ENCODE assay signal across 18 cellular contexts in genomic region chr4:158962396-158962795, GRCh38.
DNase-seq lines count a peak whose midpoint lies in the region; ATAC-seq and FAIRE-seq lines count a peak whose summit lies in the region.
"Had no signal": no experiment of that assay in that cellular context is flagged by ENCODE, and none has a peak within 500 bp of the region (broad histone marks: within the 10 kb centered on the region; RNA-seq: fewer than 3 reads in every experiment).

No MANE protein-coding gene starts in this region.

- no peaks in the 10 kb centered on the region for H3K36me3 ChIP-seq in mesendoderm (ENCODE audit: control insufficient read depth, insufficient read depth, low read length)

- DNase-seq in GM19239 (ENCODE audit: insufficient read length, low spot score) (no peak), NCI-H1436 (lab: John Stamatoyannopoulos, UW) (peak; percentile 43), NCI-H69 (lab: John Stamatoyannopoulos, UW) (peak; percentile 5), mesendoderm (peak; percentile 16), left colon (no peak), NCI-H82 treated with DMSO at 0.1 percent for 48 hours (lab: John Stamatoyannopoulos, UW; ENCODE audit: unreplicated experiment) (no peak)
- DNase-seq: ACHN; CD4-positive, alpha-beta T cell; DND-41; GDM1; GM23248; IMR-90; NCI-H2081 treated with DMSO at 0.1 percent for 48 hours; NCI-H524 treated with DMSO at 0.1 percent for 48 hours; PC-3; T-helper 1 cell had no signal

- H3K79me1 ChIP-seq in mesendoderm (ENCODE audit: low read length), result no peaks in the 10 kb centered on the region

- no peak overlapping the region for H2BK120ac ChIP-seq in mesendoderm (ENCODE audit: low read depth, low read length)

- no peak overlapping the region for H2AK5ac ChIP-seq in mesendoderm (ENCODE audit: low read length)

- H3K4me2 ChIP-seq in mesendoderm (ENCODE audit: low read length), result no peak overlapping the region

- intact Hi-C loops in left colon (cut with DNase I, micrococcal nuclease), result no loop called here

- H3K56ac ChIP-seq in mesendoderm (ENCODE audit: low read length), result no peak overlapping the region

- no peaks in the 10 kb centered on the region for H3K27me3 ChIP-seq in mesendoderm (ENCODE audit: insufficient read depth, low read length, poor library complexity)

- peaks cover 4% of the 10 kb centered on the region for H3K4me1 ChIP-seq in mesendoderm (ENCODE audit: control insufficient read depth, low read depth, low read length)

- no peak overlapping the region for H3K9ac ChIP-seq in mesendoderm (ENCODE audit: low read length)
- H3K9ac ChIP-seq: GM23248 had no signal

- no peak overlapping the region for H3K4ac ChIP-seq in mesendoderm (ENCODE audit: low read depth, low read length)

- no peak overlapping the region for H2BK5ac ChIP-seq in mesendoderm (ENCODE audit: low read length)

- ATAC-seq in GM19324 (IDR thresholded peaks at IDR 0.05; ENCODE audit: low FRiP score, unreplicated experiment) (no peak), left colon (no peak)
- ATAC-seq: PC-3 had no signal

- WGBS in mesendoderm (ENCODE audit: extremely low coverage, insufficient coverage, low lambda C conversion rate), result no CpG with 5 or more reads among the region's 2 CpGs

- no peak overlapping the region for H3K23ac ChIP-seq in mesendoderm (ENCODE audit: low read length)

- H4K5ac ChIP-seq in mesendoderm (ENCODE audit: low read length), result no peak overlapping the region

- peak; percentile 47 for FAIRE-seq in GM19239 (lab: Jason Lieb, UNC)
- FAIRE-seq: GM12892 had no signal

- no peaks in the 10 kb centered on the region for H3K79me2 ChIP-seq in mesendoderm (ENCODE audit: control insufficient read depth, insufficient read depth, low read length)

- H3K27ac ChIP-seq in mesendoderm (ENCODE audit: low read depth, low read length), result no peak overlapping the region
- H3K27ac ChIP-seq: GM23248 had no signal

- no peak overlapping the region for H3K4me3 ChIP-seq in mesendoderm (ENCODE audit: low read length)
- H3K4me3 ChIP-seq: GM23248 had no signal

- no peak overlapping the region for H3K18ac ChIP-seq in mesendoderm (ENCODE audit: low read length)

- H2BK15ac ChIP-seq in mesendoderm (replicated peaks; ENCODE audit: low read depth), result no peak overlapping the region

- H4K8ac ChIP-seq in mesendoderm (ENCODE audit: low read depth, low read length), result no peak overlapping the region

Comparison
In these comparisons a context has a peak if more than half of its experiments do, and no peak if none do; other contexts are left out.
1. DNase-seq: peak in NCI-H1436 (single experiment), NCI-H69 (single experiment) and mesendoderm (single experiment); none in GM19239 (single experiment), left colon (0 of 2) and NCI-H82 treated with DMSO at 0.1 percent for 48 hours (single experiment).